Comparison of ENCODE assay signal across 1 cellular context in the genomic region with DNA sequence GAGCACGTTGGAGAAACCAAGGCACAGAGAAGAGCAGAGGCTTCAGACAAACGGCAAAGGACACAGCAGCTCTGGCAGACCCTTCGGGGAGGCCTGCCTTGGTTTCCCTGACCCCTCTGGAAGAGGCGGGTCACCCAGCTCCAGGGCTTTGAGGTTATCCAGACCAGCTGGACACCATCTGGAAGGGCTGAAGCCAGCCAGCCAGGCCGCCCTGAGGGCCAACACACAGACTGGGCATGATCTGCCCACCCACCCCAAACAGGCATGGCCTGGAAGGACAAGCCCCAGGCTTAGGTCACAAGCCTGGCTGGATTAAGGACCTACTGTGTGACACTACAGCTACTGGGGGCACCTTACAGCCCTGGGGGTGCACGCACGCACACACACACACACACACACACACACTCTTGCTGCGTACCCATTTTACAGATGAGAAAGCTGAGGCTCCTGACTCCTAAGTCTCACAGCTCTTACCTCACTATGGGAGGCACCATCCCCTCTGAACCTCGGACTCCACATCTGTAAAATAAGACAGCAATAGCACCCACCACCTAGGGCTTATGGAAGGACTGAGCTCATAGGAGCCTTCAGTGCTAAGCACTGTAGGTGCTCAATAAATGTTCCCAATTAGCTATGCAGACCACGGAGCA.
TF ChIP-seq lines count a peak whose summit lies in the region.

No MANE protein-coding gene starts in this region.

TF ChIP-seq in IMR-90, 13 proteins besides CTCF, POLR2A, EP300 and RAD21:
- TF ChIP-seq CEBPB (IDR thresholded peaks at IDR 0.05; ENCODE audit: low read depth, low read length): no peak
- TF ChIP-seq RCOR1 (IDR thresholded peaks at IDR 0.05; ENCODE audit: insufficient replicate concordance, low read length): peak; percentile 63
- no peak for TF ChIP-seq RFX5 (IDR thresholded peaks at IDR 0.05; ENCODE audit: low read depth, low read length)
- TF ChIP-seq, protein P1, sequence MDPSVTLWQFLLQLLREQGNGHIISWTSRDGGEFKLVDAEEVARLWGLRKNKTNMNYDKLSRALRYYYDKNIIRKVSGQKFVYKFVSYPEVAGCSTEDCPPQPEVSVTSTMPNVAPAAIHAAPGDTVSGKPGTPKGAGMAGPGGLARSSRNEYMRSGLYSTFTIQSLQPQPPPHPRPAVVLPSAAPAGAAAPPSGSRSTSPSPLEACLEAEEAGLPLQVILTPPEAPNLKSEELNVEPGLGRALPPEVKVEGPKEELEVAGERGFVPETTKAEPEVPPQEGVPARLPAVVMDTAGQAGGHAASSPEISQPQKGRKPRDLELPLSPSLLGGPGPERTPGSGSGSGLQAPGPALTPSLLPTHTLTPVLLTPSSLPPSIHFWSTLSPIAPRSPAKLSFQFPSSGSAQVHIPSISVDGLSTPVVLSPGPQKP (IDR thresholded peaks at IDR 0.05; ENCODE audit: borderline replicate concordance, low read depth, low read length): no peak
TF ChIP-seq in IMR-90: peak in this region for 1.
